35 cellular contexts compared by ENCODE assay signal in the genomic region with DNA sequence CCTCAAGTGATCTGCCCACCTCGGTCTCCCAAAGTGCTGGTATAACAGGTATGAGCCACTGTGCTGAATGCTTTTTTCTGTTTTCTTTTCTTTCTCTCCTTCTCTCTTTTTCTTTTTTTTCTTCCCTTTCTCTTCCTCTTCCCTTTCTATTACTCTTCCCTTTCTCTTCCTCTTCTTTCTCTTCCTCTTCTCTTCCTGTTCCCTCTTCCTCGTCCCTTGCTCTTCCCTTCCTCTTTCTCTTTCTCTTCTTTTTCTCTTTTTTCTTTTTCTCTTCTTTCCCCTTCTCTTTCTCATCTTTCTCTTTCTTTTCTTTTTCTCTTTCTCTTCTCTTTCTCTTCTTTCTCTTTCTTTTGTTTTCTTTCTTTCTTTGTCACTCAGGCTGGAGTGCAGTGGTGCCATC. TPM values are rescaled to one million over a fixed set of nuclear protein-coding genes. Genes with fewer than 3 reads are reported as not detected.
"Had no signal": no experiment of that assay in that cellular context is flagged by ENCODE, and none has a peak within 500 bp of the region (broad histone marks: within the 10 kb centered on the region; RNA-seq: fewer than 3 reads in every experiment).

No MANE protein-coding gene starts in this region.

- H3K27me3 ChIP-seq: brain microvascular endothelial cell, MG63 had no signal

- H3K27ac ChIP-seq: brain microvascular endothelial cell had no signal

- DNase-seq: activated CD4-positive, alpha-beta T cell treated with anti-CD3 and anti-CD28 coated beads for 36 hours; activated CD4-positive, alpha-beta T cell treated with anti-CD3 and anti-CD28 coated beads, Interleukin-2, amount 10 ng/mL, durations not matched to agents 7 days and 5 days; activated CD4-positive, alpha-beta T cell treated with anti-CD3 and anti-CD28 coated beads, Interleukin-2, amount 50 U/mL, for 48 hours; activated CD8-positive, alpha-beta memory T cell treated with anti-CD3 and anti-CD28 coated beads for 24 hours; activated CD8-positive, alpha-beta memory T cell treated with anti-CD3 and anti-CD28 coated beads, Interleukin-2, amount 10 ng/mL, durations not matched to agents 7 days and 5 days; activated CD8-positive, alpha-beta memory T cell treated with anti-CD3 and anti-CD28 coated beads, Interleukin-2, amount 50 U/mL, for 48 hours; activated effector memory CD4-positive, alpha-beta T cell treated with Interleukin-2 at 50 U/mL for 16 hours; activated naive CD4-positive, alpha-beta T cell; activated naive CD4-positive, alpha-beta T cell treated with anti-CD3 and anti-CD28 coated beads, Interleukin-2, amount 50 U/mL, for 16 hours; activated naive CD8-positive, alpha-beta T cell treated with anti-CD3 and anti-CD28 coated beads for 36 hours; activated T-cell treated with anti-CD3 and anti-CD28 coated beads, Interleukin-2, amount 50 U/mL, for 48 hours; amniotic stem cell; aorta; brain microvascular endothelial cell; central memory CD4-positive, alpha-beta T cell; Kasumi-1; KG1; MG63; NCI-H1048; NCI-H1105 treated with DMSO at 0.1 percent for 48 hours; NCI-H1436; NCI-H1694 treated with DMSO at 0.1 percent for 48 hours; NCI-H2029; NCI-H345; NCI-H524 treated with DMSO at 0.1 percent for 48 hours; OCI-M1; Right ventricle myocardium superior; SW 1271; T1000 had no signal

- H3K27ac Mint-ChIP-seq: activated CD4-positive, alpha-beta T cell treated with anti-CD3 and anti-CD28 coated beads for 36 hours; activated CD4-positive, alpha-beta T cell treated with anti-CD3 and anti-CD28 coated beads, Interleukin-2, amount 10 ng/mL, durations not matched to agents 7 days and 5 days; activated CD8-positive, alpha-beta memory T cell treated with anti-CD3 and anti-CD28 coated beads, Interleukin-2, amount 10 ng/mL, durations not matched to agents 7 days and 5 days; activated naive CD8-positive, alpha-beta T cell treated with anti-CD3 and anti-CD28 coated beads for 36 hours had no signal

- H3K36me3 ChIP-seq: brain microvascular endothelial cell, MG63 had no signal

- H3K4me3 ChIP-seq: MG63 had no signal

- ATAC-seq: activated CD4-positive, alpha-beta T cell treated with anti-CD3 and anti-CD28 coated beads for 36 hours; activated CD4-positive, CD25-positive, alpha-beta regulatory T cell treated with anti-CD3 and anti-CD28 coated beads, Interleukin-2, amount 50 U/mL, for 24 hours; activated CD8-positive, alpha-beta memory T cell treated with anti-CD3 and anti-CD28 coated beads, Interleukin-2, amount 10 ng/mL, durations not matched to agents 7 days and 5 days had no signal

- H3K9me3 ChIP-seq: MG63 had no signal

- H3K27me3 Mint-ChIP-seq: activated CD4-positive, alpha-beta T cell treated with anti-CD3 and anti-CD28 coated beads, Interleukin-2, amount 10 ng/mL, durations not matched to agents 7 days and 5 days; activated CD8-positive, alpha-beta memory T cell treated with anti-CD3 and anti-CD28 coated beads, Interleukin-2, amount 10 ng/mL, durations not matched to agents 7 days and 5 days had no signal

- FAIRE-seq: TTC549 had no signal

- H3K9me3 Mint-ChIP-seq: activated CD4-positive, alpha-beta T cell treated with anti-CD3 and anti-CD28 coated beads, Interleukin-2, amount 10 ng/mL, durations not matched to agents 7 days and 5 days; activated naive CD8-positive, alpha-beta T cell treated with anti-CD3 and anti-CD28 coated beads for 36 hours had no signal

- H3K4me1 Mint-ChIP-seq: activated CD4-positive, alpha-beta T cell treated with anti-CD3 and anti-CD28 coated beads for 36 hours; activated CD4-positive, alpha-beta T cell treated with anti-CD3 and anti-CD28 coated beads, Interleukin-2, amount 10 ng/mL, durations not matched to agents 7 days and 5 days; activated CD8-positive, alpha-beta memory T cell treated with anti-CD3 and anti-CD28 coated beads, Interleukin-2, amount 10 ng/mL, durations not matched to agents 7 days and 5 days; activated naive CD8-positive, alpha-beta T cell treated with anti-CD3 and anti-CD28 coated beads for 36 hours had no signal

- H3K4me3 Mint-ChIP-seq: activated CD4-positive, alpha-beta T cell treated with anti-CD3 and anti-CD28 coated beads for 36 hours; activated CD4-positive, alpha-beta T cell treated with anti-CD3 and anti-CD28 coated beads, Interleukin-2, amount 10 ng/mL, durations not matched to agents 7 days and 5 days; activated CD8-positive, alpha-beta memory T cell treated with anti-CD3 and anti-CD28 coated beads, Interleukin-2, amount 10 ng/mL, durations not matched to agents 7 days and 5 days; activated naive CD8-positive, alpha-beta T cell treated with anti-CD3 and anti-CD28 coated beads for 36 hours had no signal

RNA-seq across cellular contexts. Expression of a gene that starts 1.2 kb away (rescaled TPM):
- total RNA-seq: activated CD4-positive, alpha-beta T cell treated with anti-CD3 and anti-CD28 coated beads for 36 hours; activated CD4-positive, alpha-beta T cell treated with anti-CD3 and anti-CD28 coated beads, Interleukin-2, amount 10 ng/mL, durations not matched to agents 7 days and 5 days; activated CD8-positive, alpha-beta memory T cell treated with anti-CD3 and anti-CD28 coated beads, Interleukin-2, amount 10 ng/mL, durations not matched to agents 7 days and 5 days; activated naive CD8-positive, alpha-beta T cell treated with anti-CD3 and anti-CD28 coated beads for 36 hours; aorta; cerebellum; NCI-H460; Right ventricle myocardium superior; T-helper 1 cell treated with Interleukin-12 subunit alpha and Interleukin-12 subunit beta and Interleukin-4 antibody, amounts not matched to agents 30 ng/mL and 1 ng/mL, for 36 hours; T-helper 2 cell treated with Interferon-gamma antibody and Interleukin-4, amounts not matched to agents 100 ng/mL and 5 ng/mL, for 36 hours had no signal
- polyA plus RNA-seq: aorta had no signal

RNA-seq across cellular contexts. Expression of a gene that starts 24.4 kb away (rescaled TPM):
- total RNA-seq: activated CD4-positive, alpha-beta T cell treated with anti-CD3 and anti-CD28 coated beads for 36 hours; activated CD4-positive, alpha-beta T cell treated with anti-CD3 and anti-CD28 coated beads, Interleukin-2, amount 10 ng/mL, durations not matched to agents 7 days and 5 days; activated CD8-positive, alpha-beta memory T cell treated with anti-CD3 and anti-CD28 coated beads, Interleukin-2, amount 10 ng/mL, durations not matched to agents 7 days and 5 days; activated naive CD8-positive, alpha-beta T cell treated with anti-CD3 and anti-CD28 coated beads for 36 hours; aorta; cerebellum; NCI-H460; Right ventricle myocardium superior; T-helper 1 cell treated with Interleukin-12 subunit alpha and Interleukin-12 subunit beta and Interleukin-4 antibody, amounts not matched to agents 30 ng/mL and 1 ng/mL, for 36 hours; T-helper 2 cell treated with Interferon-gamma antibody and Interleukin-4, amounts not matched to agents 100 ng/mL and 5 ng/mL, for 36 hours had no signal
- polyA plus RNA-seq: aorta had no signal
